In the genomic region with DNA sequence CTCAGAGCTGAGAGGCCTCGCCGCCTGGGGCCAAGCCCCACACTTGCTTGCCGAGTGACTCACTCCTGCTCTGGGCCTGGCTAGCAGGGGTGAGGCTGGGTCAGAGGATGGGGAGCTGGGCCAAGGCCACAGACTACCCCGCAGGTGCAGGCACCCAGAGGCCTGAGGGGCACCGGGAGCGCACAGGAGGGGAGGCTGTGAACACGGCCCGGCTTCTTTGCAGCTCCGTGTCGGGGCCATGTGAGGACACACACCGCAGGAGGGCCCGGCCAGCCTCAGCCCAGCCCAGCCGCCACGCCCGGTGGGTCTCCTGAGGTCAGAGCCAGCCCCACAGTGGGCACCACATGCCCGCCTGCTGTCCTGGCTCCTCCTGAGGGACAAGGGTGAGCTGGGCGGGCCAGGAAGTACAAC, we compare ENCODE assay signal across 16 cellular contexts. TPM values are rescaled to one million over a fixed set of nuclear protein-coding genes. Genes with fewer than 3 reads are reported as not detected.
DNase-seq lines count a peak whose midpoint lies in the region; ATAC-seq and TF ChIP-seq lines count a peak whose summit lies in the region.
"Had no signal": no experiment of that assay in that cellular context is flagged by ENCODE, and none has a peak within 500 bp of the region (broad histone marks: within the 10 kb centered on the region; RNA-seq: fewer than 3 reads in every experiment).

No MANE protein-coding gene starts in this region.

- H3K9ac ChIP-seq in PC-3 (ENCODE audit: low read length) (no peak overlapping the region), skeletal muscle tissue (ENCODE audit: low read depth in 1 of 3, low read length in 3 of 3) (peak overlapping the region; percentile 21 to 71 (median 53))

- DNase-seq in heart right ventricle (peak in 1 of 2 donors; percentile 19), left ventricle myocardium inferior (no peak), PC-3 (no peak), right cardiac atrium (peak in 2 of 3 donors; percentile 44 to 65), DMS53 treated with DMSO at 0.1 percent for 48 hours (lab: John Stamatoyannopoulos, UW; ENCODE audit: unreplicated experiment) (no peak)
- no peak for DNase-seq in effector CD8-positive, alpha-beta T cell (lab: John Stamatoyannopoulos, UW)
- DNase-seq in activated T-cell treated with anti-CD3 and anti-CD28 coated beads, Interleukin-2, amount 50 U/mL, for 72 hours: no peak
- DNase-seq: C1 segment of cervical spinal cord; MV-4-11; NCI-H1417 treated with DMSO at 0.1 percent for 48 hours; NCI-H1930; NCI-H446; NCI-H69; NK-92 treated with Interleukin-12 subunit alpha and Interleukin-12 subunit beta, amount 100 ng/mL, for 24 hours had no signal

- POLR2A ChIA-PET in PC-3 (lab: Charles Lee; ENCODE audit: unreplicated experiment): no interaction called here

- intact Hi-C loops in heart right ventricle (cut with DNase I): no loop called here
- intact Hi-C loops in left ventricle myocardium inferior (cut with micrococcal nuclease): no loop called here
- intact Hi-C loops in PC-3 (cut with micrococcal nuclease): no loop called here
- intact Hi-C loops in right cardiac atrium (cut with DNase I): no loop called here

- H3K36me3 ChIP-seq in heart right ventricle (peaks cover 0 to 5% (median 0%) of the 10 kb centered on the region in 9 donors), left ventricle myocardium inferior (no peaks in the 10 kb centered on the region), PC-3 (ENCODE audit: low read depth, low read length) (no peaks in the 10 kb centered on the region), skeletal muscle tissue (ENCODE audit: control insufficient read depth in 3 of 3, insufficient read depth in 3 of 3, low read length in 3 of 3) (peaks cover 2 to 16% (median 7%) of the 10 kb centered on the region in 3 donors)

- H3K27me3 ChIP-seq in heart right ventricle (peaks cover 0 to 10% (median 0%) of the 10 kb centered on the region in 7 donors), left ventricle myocardium inferior (ENCODE audit: low read depth) (peaks cover 15% of the 10 kb centered on the region), PC-3 (ENCODE audit: low read length) (no peaks in the 10 kb centered on the region), right cardiac atrium (ENCODE audit: control insufficient read depth, insufficient read depth) (no peaks in the 10 kb centered on the region), skeletal muscle tissue (ENCODE audit: control insufficient read depth in 3 of 3, insufficient read depth in 3 of 3, low read length in 3 of 3) (no peaks in the 10 kb centered on the region)

- H3K27me3 Mint-ChIP-seq in activated T-cell treated with anti-CD3 and anti-CD28 coated beads, Interleukin-2, amount 50 U/mL, for 72 hours (ENCODE audit: low read depth): no peaks in the 10 kb centered on the region

- peaks cover 7% of the 10 kb centered on the region; the same call in 1 of the 2 replicates for H4K20me1 ChIP-seq in PC-3 (ENCODE audit: low read length)

- H3K4me3 Mint-ChIP-seq in activated T-cell treated with anti-CD3 and anti-CD28 coated beads, Interleukin-2, amount 50 U/mL, for 72 hours: no peak overlapping the region

- H3K4me1 Mint-ChIP-seq in activated T-cell treated with anti-CD3 and anti-CD28 coated beads, Interleukin-2, amount 50 U/mL, for 72 hours (ENCODE audit: low read depth): no peaks in the 10 kb centered on the region

- WGBS in heart right ventricle, 2 donors: 43 to 56% methylated on average over 17 of the region's 17 CpGs
- WGBS in right cardiac atrium: 76% methylated on average over 17 of the region's 17 CpGs

- BruUV-seq in PC-3 (replicated peaks; lab: Mats Ljungman, UMichigan): no TSS peak

- no peaks in the 10 kb centered on the region for H3K9me3 Mint-ChIP-seq in activated T-cell treated with anti-CD3 and anti-CD28 coated beads, Interleukin-2, amount 50 U/mL, for 72 hours

- H3K27ac Mint-ChIP-seq in activated T-cell treated with anti-CD3 and anti-CD28 coated beads, Interleukin-2, amount 50 U/mL, for 72 hours: no peak overlapping the region

- ATAC-seq in heart right ventricle (peak; percentile 14 to 50 (median 18)), PC-3 (peak; percentile 48; the same call in 1 of the 2 replicates), right cardiac atrium (no peak)
- ATAC-seq in activated T-cell treated with anti-CD3 and anti-CD28 coated beads, Interleukin-2, amount 50 U/mL, for 72 hours (replicated peaks in 1 of 2): no peak

- H3K4me1 ChIP-seq in heart right ventricle (peaks cover 1 to 65% (median 22%) of the 10 kb centered on the region in 9 donors), left ventricle myocardium inferior (peaks cover 67% of the 10 kb centered on the region), PC-3 (ENCODE audit: insufficient read depth, low read length) (0 out of 2 replicates have a peak, but pooled peaks cover 2% of the 10 kb centered on the region), right cardiac atrium (ENCODE audit: control insufficient read depth, insufficient read depth, low read length) (no peaks in the 10 kb centered on the region), skeletal muscle tissue (ENCODE audit: control insufficient read depth in 3 of 3, insufficient read depth in 3 of 3, low read length in 3 of 3) (peaks cover 55 to 92% (median 85%) of the 10 kb centered on the region in 3 donors)

- H3F3A ChIP-seq in PC-3 (ENCODE audit: low read length, unreplicated experiment): no peaks in the 10 kb centered on the region

- CTCF ChIA-PET in PC-3 (lab: Charles Lee): no interaction called here

- H3K9me3 ChIP-seq in heart right ventricle (no peaks in the 10 kb centered on the region), left ventricle myocardium inferior (replicated peaks) (no peaks in the 10 kb centered on the region), PC-3 (ENCODE audit: low read length) (no peaks in the 10 kb centered on the region), right cardiac atrium (ENCODE audit: control insufficient read depth, low read length) (no peaks in the 10 kb centered on the region), skeletal muscle tissue (ENCODE audit: control insufficient read depth in 3 of 3, low read length in 3 of 3) (no peaks in the 10 kb centered on the region)

- H3K27ac ChIP-seq in heart right ventricle: peak overlapping the region in 1 of 10 donors; percentile 31
- no peak overlapping the region for H3K27ac ChIP-seq in left ventricle myocardium inferior (replicated peaks)
- H3K27ac ChIP-seq in PC-3 (ENCODE audit: low read length): no peak overlapping the region
- H3K27ac ChIP-seq in right cardiac atrium (ENCODE audit: low read length): no peak overlapping the region
- H3K27ac ChIP-seq in skeletal muscle tissue (ENCODE audit: low read depth, low read length): peak overlapping the region; percentile 25
- H3K27ac ChIP-seq: HL-60 had no signal

- H3K79me2 ChIP-seq in PC-3 (ENCODE audit: low read length): peaks cover 9% of the 10 kb centered on the region

- H3K9me2 ChIP-seq in PC-3 (replicated peaks; ENCODE audit: low read length): no peaks in the 10 kb centered on the region

- H3K4me3 ChIP-seq in heart right ventricle (no peak overlapping the region), left ventricle myocardium inferior (no peak overlapping the region), PC-3 (ENCODE audit: low read length) (no peak overlapping the region), right cardiac atrium (ENCODE audit: low read length) (no peak overlapping the region), skeletal muscle tissue (ENCODE audit: low read length in 3 of 3) (no peak overlapping the region)

- H2AFZ ChIP-seq in PC-3 (ENCODE audit: low read length): no peak overlapping the region

- no peak overlapping the region for H3K4me2 ChIP-seq in PC-3 (ENCODE audit: low read length)

- TF ChIP-seq CTCF in heart right ventricle (IDR thresholded peaks at IDR 0.05): no peak
- no peak for TF ChIP-seq CTCF in left ventricle myocardium inferior (IDR thresholded peaks at IDR 0.05; ENCODE audit: borderline replicate concordance)
- no peak for TF ChIP-seq CTCF in PC-3 (conservative IDR thresholded peaks at IDR 0.05; ENCODE audit: low read depth, low read length)

- H3K36me3 Mint-ChIP-seq in activated T-cell treated with anti-CD3 and anti-CD28 coated beads, Interleukin-2, amount 50 U/mL, for 72 hours (ENCODE audit: insufficient read depth in 2 of 2): no peaks in the 10 kb centered on the region

RNA-seq across cellular contexts. Expression of gene GPC1, which starts 8.4 kb away (rescaled TPM):
- total RNA-seq in heart right ventricle (100 to 1,000 TPM; 161 to 287 (median 185) TPM), left ventricle myocardium inferior (187 TPM), PC-3 (2014; rRNA removed) (37.1 and 56.7 TPM in 2 replicates), right cardiac atrium (100 to 1,000 TPM in 2 of 4 donors, 10 to 100 TPM in 2; 75.8 to 107 (median 94.8) TPM), skeletal muscle tissue (36.0 TPM)
- polyA plus RNA-seq in heart right ventricle (100 to 1,000 TPM; 104 to 156 TPM), right cardiac atrium (118 TPM)
- 1 to 10 TPM; 3.2 to 3.6 TPM for total RNA-seq in activated T-cell treated with anti-CD3 and anti-CD28 coated beads, Interleukin-2, amount 50 U/mL, for 72 hours

Comparison
In these comparisons a context has a peak if more than half of its experiments do, and no peak if none do; other contexts are left out.
1. ATAC-seq: peak in heart right ventricle (8 of 8) and PC-3 (single experiment); none in right cardiac atrium (0 of 2) and activated T-cell treated with anti-CD3 and anti-CD28 coated beads, Interleukin-2, amount 50 U/mL, for 72 hours (0 of 2).
2. DNase-seq: peak in right cardiac atrium (2 of 3); none in left ventricle myocardium inferior (single experiment), PC-3 (single experiment), DMS53 treated with DMSO at 0.1 percent for 48 hours (single experiment), effector CD8-positive, alpha-beta T cell (single experiment) and activated T-cell treated with anti-CD3 and anti-CD28 coated beads, Interleukin-2, amount 50 U/mL, for 72 hours (0 of 2).